1 cellular context compared by ENCODE assay signal in the genomic region with DNA sequence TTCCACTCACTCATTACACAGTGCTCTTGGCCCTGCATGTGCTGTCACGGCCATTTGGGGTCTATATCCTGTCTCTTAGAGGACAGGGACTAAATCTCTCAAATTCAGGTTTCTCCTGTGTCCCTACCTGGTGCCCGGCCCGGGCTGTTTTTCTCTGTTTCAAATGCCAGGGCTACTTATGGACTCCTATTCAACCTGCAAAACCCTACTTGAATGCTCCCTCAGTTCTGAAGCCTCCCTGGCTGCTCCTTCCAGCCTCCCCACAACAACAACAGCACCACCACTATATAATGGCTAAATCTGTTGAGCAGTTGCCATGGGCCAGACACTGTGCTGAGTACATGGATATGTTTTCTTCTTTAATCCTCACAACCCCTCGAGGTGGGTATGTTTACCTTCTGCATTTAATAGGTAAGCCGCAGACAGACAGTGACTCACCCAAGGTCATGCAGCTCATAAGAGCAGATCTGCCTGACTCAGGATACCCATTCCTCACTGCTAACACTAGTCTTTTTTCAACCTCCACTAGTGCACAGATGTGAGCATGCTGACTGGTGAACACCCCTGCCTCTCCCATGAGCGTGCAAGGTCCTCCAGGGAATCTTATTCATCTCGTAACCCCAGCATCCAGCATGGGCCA.
TF ChIP-seq lines count a peak whose summit lies in the region.

No MANE protein-coding gene starts in this region.

TF ChIP-seq in K562, 482 proteins besides CTCF, POLR2A, EP300 and RAD21:
- TF ChIP-seq FOSL1 (tag; conservative IDR thresholded peaks at IDR 0.05) (0 out of 2 replicates have a peak, but pooled peaks have one; percentile 13), ETV5 (CRISPR knock-in tag; IDR thresholded peaks at IDR 0.05; ENCODE audit: low read depth) (no peak)
- TF ChIP-seq, protein P1, sequence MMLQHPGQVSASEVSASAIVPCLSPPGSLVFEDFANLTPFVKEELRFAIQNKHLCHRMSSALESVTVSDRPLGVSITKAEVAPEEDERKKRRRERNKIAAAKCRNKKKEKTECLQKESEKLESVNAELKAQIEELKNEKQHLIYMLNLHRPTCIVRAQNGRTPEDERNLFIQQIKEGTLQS (IDR thresholded peaks at IDR 0.05): 0 out of 2 replicates have a peak, but pooled peaks have one; percentile 11
- TF ChIP-seq, protein P1 (CRISPR knock-in tag; conservative IDR thresholded peaks at IDR 0.05): no peak
TF ChIP-seq in K562: peak in this region for 2.
